8 cellular contexts compared by ENCODE assay signal in the genomic region with DNA sequence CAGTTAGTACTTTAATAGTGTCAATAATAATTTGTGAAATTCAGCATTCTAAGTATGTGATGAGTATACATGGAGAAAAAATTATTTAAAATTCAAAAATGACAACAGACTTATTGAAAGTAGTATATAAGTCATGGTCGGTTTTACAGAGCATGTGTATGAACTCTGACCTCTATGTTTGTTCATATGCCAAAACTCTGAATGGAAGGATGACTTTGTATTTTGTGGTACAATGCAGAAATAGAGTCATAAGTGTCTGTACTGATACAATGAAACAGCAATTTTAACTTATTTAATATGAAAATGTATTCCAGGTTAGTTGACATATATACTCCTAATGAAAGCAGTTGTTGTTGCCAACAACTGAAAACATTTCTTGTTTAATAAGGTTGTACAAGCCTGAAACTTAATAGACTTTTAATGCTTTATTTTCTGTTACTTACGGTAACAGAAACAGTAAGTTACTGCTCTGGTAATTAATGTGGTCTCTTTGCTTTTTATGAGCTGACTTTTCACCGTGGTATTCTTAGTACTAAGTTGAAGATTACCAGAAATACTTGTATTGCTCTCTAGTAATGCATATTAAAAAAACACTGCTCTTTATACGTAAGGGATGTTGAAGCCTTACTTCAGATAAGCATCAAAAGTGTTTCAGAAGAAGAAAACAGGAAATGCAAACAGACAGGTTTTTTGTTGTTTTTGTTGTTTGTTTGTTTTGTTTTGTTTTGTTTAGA. TPM values are rescaled to one million over a fixed set of nuclear protein-coding genes. Genes with fewer than 3 reads are reported as not detected.
DNase-seq lines count a peak whose midpoint lies in the region; ATAC-seq, FAIRE-seq and TF ChIP-seq lines count a peak whose summit lies in the region.

No MANE protein-coding gene starts in this region.

- H3K36me3 Mint-ChIP-seq in CD8-positive, alpha-beta memory T cell, result peaks cover 0 to 26% (median 0%) of the 10 kb centered on the region in 3 donors
- peaks cover 0 to 13% (median 3%) of the 10 kb centered on the region in 3 donors for H3K36me3 Mint-ChIP-seq in naive thymus-derived CD8-positive, alpha-beta T cell

- TF ChIP-seq CTCF in bronchial epithelial cell (IDR thresholded peaks at IDR 0.05; ENCODE audit: insufficient read depth, low read length, severe bottlenecking), result no peak

- CTCF ChIA-PET in CD8-positive, alpha-beta memory T cell (lab: Charles Lee), result no interaction called here

- POLR2A ChIA-PET in CD8-positive, alpha-beta memory T cell (lab: Charles Lee), result no interaction called here
- POLR2A ChIA-PET in naive thymus-derived CD8-positive, alpha-beta T cell (lab: Charles Lee), result interaction anchor here (0.6 to 2.7 kb wide), 3 partner anchors 278 to 1000 kb away, joined by 3 to 18 read pairs (median 6); partner anchors contain the start of genes N4BP2 and PDS5A

- no peaks in the 10 kb centered on the region for H3K9me3 ChIP-seq in CD8-positive, alpha-beta memory T cell (ENCODE audit: low read length)

- peaks cover 5% of the 10 kb centered on the region for H3K36me3 ChIP-seq in CD8-positive, alpha-beta memory T cell (ENCODE audit: insufficient read depth, low read length)
- H3K36me3 ChIP-seq in bronchial epithelial cell (ENCODE audit: control insufficient read depth, insufficient read depth, low read length), result peaks cover 4% of the 10 kb centered on the region

- H3K27ac Mint-ChIP-seq in CD8-positive, alpha-beta memory T cell, result peak overlapping the region; percentile 75 to 100 (median 99)
- H3K27ac Mint-ChIP-seq in naive thymus-derived CD8-positive, alpha-beta T cell, result peak overlapping the region; percentile 32 to 99 (median 98)

- peaks cover 37 to 59% (median 54%) of the 10 kb centered on the region in 3 donors for H3K4me1 Mint-ChIP-seq in CD8-positive, alpha-beta memory T cell
- H3K4me1 Mint-ChIP-seq in naive thymus-derived CD8-positive, alpha-beta T cell, result peaks cover 21 to 65% (median 51%) of the 10 kb centered on the region in 4 donors

- no peak for ATAC-seq in naive thymus-derived CD8-positive, alpha-beta T cell
- ATAC-seq in HG03097 (IDR thresholded peaks at IDR 0.05; ENCODE audit: low FRiP score, unreplicated experiment), result no peak
- ATAC-seq in HG03196 (IDR thresholded peaks at IDR 0.05; ENCODE audit: unreplicated experiment), result no peak

- no peaks in the 10 kb centered on the region for H3K27me3 ChIP-seq in CD8-positive, alpha-beta memory T cell (ENCODE audit: insufficient read depth, low read length, poor library complexity, severe bottlenecking)
- no peaks in the 10 kb centered on the region for H3K27me3 ChIP-seq in bronchial epithelial cell (ENCODE audit: control insufficient read depth, insufficient read depth, low read length)

- peak overlapping the region; percentile 87 for H3K4me3 ChIP-seq in CD8-positive, alpha-beta memory T cell (ENCODE audit: low read length)
- H3K4me3 ChIP-seq in bronchial epithelial cell (ENCODE audit: low read depth, low read length), result peak overlapping the region; percentile 18

- H3K4me1 ChIP-seq in CD8-positive, alpha-beta memory T cell (ENCODE audit: insufficient read depth, low read length), result peaks cover 34% of the 10 kb centered on the region

- FAIRE-seq in bronchial epithelial cell (lab: Jason Lieb, UNC), result no peak

- peaks cover 0 to 1% (median 0%) of the 10 kb centered on the region in 5 donors for H3K9me3 Mint-ChIP-seq in CD8-positive, alpha-beta memory T cell
- H3K9me3 Mint-ChIP-seq in naive thymus-derived CD8-positive, alpha-beta T cell, result no peaks in the 10 kb centered on the region

- DNase-seq in CD8-positive, alpha-beta memory T cell, result no peak
- DNase-seq in LHCN-M2 (ENCODE audit: low read depth) (peak; percentile 44), bronchial epithelial cell (ENCODE audit: low read depth) (peak; percentile 57), NCI-H526 (lab: John Stamatoyannopoulos, UW) (no peak)
- peak in 1 of 10 donors; percentile 10 for DNase-seq in naive thymus-derived CD8-positive, alpha-beta T cell
- DNase-seq in stimulated activated CD4-positive, alpha-beta T cell treated with anti-CD3 and anti-CD28 coated beads, Interleukin-15, amount 100 ng/mL, for 24 hours, result no peak

- peak overlapping the region; percentile 92 for H3K27ac ChIP-seq in CD8-positive, alpha-beta memory T cell (ENCODE audit: low read depth, low read length)

- peak overlapping the region; percentile 99 to 100 (median 99) for H3K4me3 Mint-ChIP-seq in CD8-positive, alpha-beta memory T cell
- peak overlapping the region; percentile 96 to 100 (median 98) for H3K4me3 Mint-ChIP-seq in naive thymus-derived CD8-positive, alpha-beta T cell

- peaks cover 0 to 11% of the 10 kb centered on the region in 2 donors for H3K27me3 Mint-ChIP-seq in CD8-positive, alpha-beta memory T cell
- no peaks in the 10 kb centered on the region for H3K27me3 Mint-ChIP-seq in naive thymus-derived CD8-positive, alpha-beta T cell

RNA-seq across cellular contexts. Expression of gene UBE2K, which starts 1.9 kb away (rescaled TPM):
- total RNA-seq in CD8-positive, alpha-beta memory T cell, result 10 to 100 TPM; 87.5 to 88.3 TPM
- polyA plus RNA-seq in CD8-positive, alpha-beta memory T cell, result 71.1 TPM
- total RNA-seq in LHCN-M2 (2014; rRNA removed), result 13.7 and 23.1 TPM in 2 replicates
- 118 TPM for polyA plus RNA-seq in LHCN-M2 (2012)
- 19.0 and 27.3 TPM in 2 replicates for total RNA-seq in bronchial epithelial cell
- total RNA-seq in naive thymus-derived CD8-positive, alpha-beta T cell, result 10 to 100 TPM; 39.6 to 55.0 TPM
- 10 to 100 TPM; 59.7 to 67.5 (median 61.6) TPM for polyA plus RNA-seq in naive thymus-derived CD8-positive, alpha-beta T cell

Comparison
In these comparisons a context has a peak if more than half of its experiments do, and no peak if none do; other contexts are left out.
1. DNase-seq: peak in LHCN-M2 (single experiment) and bronchial epithelial cell (single experiment); none in CD8-positive, alpha-beta memory T cell (0 of 5), NCI-H526 (0 of 2) and stimulated activated CD4-positive, alpha-beta T cell treated with anti-CD3 and anti-CD28 coated beads, Interleukin-15, amount 100 ng/mL, for 24 hours (single experiment).